ENCODE assay signal across 8 cellular contexts in the genomic region with DNA sequence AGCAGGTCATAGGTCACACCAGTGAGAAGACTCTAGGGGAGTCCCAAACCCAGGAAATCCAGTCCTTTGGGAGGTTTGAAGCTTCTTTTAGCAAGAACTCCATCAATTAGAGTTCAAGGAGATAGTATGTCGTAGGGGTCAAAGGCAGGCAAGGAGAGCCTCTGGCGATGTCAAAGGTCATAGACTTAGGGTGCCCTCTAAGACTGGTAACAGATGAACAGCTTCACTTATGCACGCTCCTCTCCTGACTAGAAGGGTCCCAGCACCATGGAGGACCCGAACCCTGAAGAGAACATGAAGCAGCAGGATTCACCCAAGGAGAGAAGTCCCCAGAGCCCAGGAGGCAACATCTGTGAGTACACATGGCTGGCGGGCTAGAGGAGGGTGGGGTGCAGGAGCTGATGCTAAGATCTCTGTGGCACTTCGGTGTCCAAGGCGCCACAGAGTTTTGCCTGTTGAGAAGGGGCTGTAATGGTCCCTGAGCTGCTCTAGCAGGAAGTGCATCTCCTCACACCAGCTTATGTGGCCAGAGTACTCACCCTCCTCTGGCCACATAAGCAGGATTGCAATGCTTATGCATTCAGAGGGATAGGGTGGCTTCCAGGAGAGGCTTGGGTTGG. TPM values are rescaled to one million over a fixed set of nuclear protein-coding genes. Genes with fewer than 3 reads are reported as not detected.
DNase-seq lines count a peak whose midpoint lies in the region; ATAC-seq, FAIRE-seq and TF ChIP-seq lines count a peak whose summit lies in the region.

No MANE protein-coding gene starts in this region.

- peaks cover 55% of the 10 kb centered on the region for H3K79me2 ChIP-seq in HCT116 (ENCODE audit: insufficient read depth, low read length)

- POLR2A ChIA-PET in HCT116 (lab: Charles Lee) = interaction anchor here (1.3 to 1.8 kb wide), 3 partner anchors 8 to 93 kb away, joined by 3 to 6 read pairs (median 5); partner anchors contain the start of genes PHLDB3, PINLYP and XRCC1

- no peaks in the 10 kb centered on the region for H3K9me2 ChIP-seq in HCT116 (ENCODE audit: insufficient read depth)

- peak overlapping the region; percentile 95 for H3K4me2 ChIP-seq in HCT116 (ENCODE audit: low read length)

- TF ChIP-seq POLR2A in HCT116 (IDR thresholded peaks at IDR 0.05; ENCODE audit: borderline replicate concordance, extremely low read depth, insufficient read depth, insufficient read length) = no peak

- FAIRE-seq in GM19239 (lab: Jason Lieb, UNC) = no peak

- CTCF ChIA-PET in HCT116 (lab: Charles Lee) = interaction anchor here (0.9 to 1.5 kb wide), 2 partner anchors 150 to 212 kb away, joined by 3 to 12 read pairs; no protein-coding TSS in a partner anchor

- TF ChIP-seq RAD21 in HCT116 (IDR thresholded peaks at IDR 0.05; ENCODE audit: low read depth) = no peak

- intact Hi-C loops in HCT116 (cut with micrococcal nuclease) = loop anchor here (1.0 to 2.0 kb wide), 3 partner anchors 22 to 70 kb away; partner anchors contain the start of genes ETHE1, PINLYP, XRCC1 and ZNF428

- peaks cover 11 to 28% of the 10 kb centered on the region in 2 experiments; a peak in 2 of 4 replicates for H3K36me3 ChIP-seq in HCT116 (ENCODE audit: control insufficient read depth in 1 of 2, insufficient read depth in 2 of 2, low read length in 2 of 2)

- no peak for TF ChIP-seq CTCF in HCT116 (IDR thresholded peaks at IDR 0.05 in 2 of 3, conservative IDR thresholded peaks at IDR 0.05 in 1 of 3; ENCODE audit: borderline replicate concordance in 1 of 3, insufficient read depth in 1 of 3, low read depth in 2 of 3, low read length in 2 of 3)
- no peak for TF ChIP-seq CTCF in VCaP (conservative IDR thresholded peaks at IDR 0.05)
- no peak for TF ChIP-seq CTCF in foreskin fibroblast (IDR thresholded peaks at IDR 0.05; ENCODE audit: low read depth, low read length)

- H4K20me1 ChIP-seq in HCT116 (ENCODE audit: insufficient read depth) = no peaks in the 10 kb centered on the region

- RAD21 ChIA-PET in HCT116 (lab: Charles Lee; ENCODE audit: low non-redundant PET in 1 of 2, low total read pairs in 2 of 2, uncharacterized antibody in 2 of 2, unreplicated experiment in 2 of 2) = interaction anchor here in 1 of 2 experiments (1.0 kb wide), 1 partner anchor 72 kb away, joined by 3 read pairs; no protein-coding TSS in a partner anchor

- H3K9me3 ChIP-seq in HCT116 (ENCODE audit: control insufficient read depth in 1 of 2, insufficient read depth in 1 of 2, low read depth in 1 of 2, low read length in 2 of 2) = no peaks in the 10 kb centered on the region

- BruUV-seq in HCT116 (replicated peaks; lab: Mats Ljungman, UMichigan) = no TSS peak

- H3K27ac ChIP-seq in HCT116 (ENCODE audit: low read depth, low read length) (peak overlapping the region; percentile 66), VCaP (peak overlapping the region; percentile 97), skin epidermis (peak overlapping the region; percentile 70 to 100 (median 97))

- no peaks in the 10 kb centered on the region for H3K27me3 ChIP-seq in HCT116 (ENCODE audit: insufficient read depth, low read length)

- peak overlapping the region; percentile 87 for H3K9ac ChIP-seq in HCT116 (ENCODE audit: low read length)

- no peak; the same call in 1 of the 2 replicates for ATAC-seq in HCT116

- H3K4me3 ChIP-seq in HCT116 (replicated peaks in 1 of 2; ENCODE audit: low read depth in 1 of 2, low read length in 2 of 2) = peak overlapping the region; percentile 71 to 92
- H3K4me3 ChIP-seq in foreskin fibroblast (ENCODE audit: low read depth in 1 of 2, low read length in 2 of 2) = peak overlapping the region; percentile 58 to 77
- peak overlapping the region; percentile 51 to 79 (median 64) for H3K4me3 ChIP-seq in skin epidermis

- DNase-seq in HCT116 (ENCODE audit: low read depth, low spot score) (no peak), foreskin fibroblast (peak in 1 of 2 donors; percentile 25), GOT3 (lab: John Stamatoyannopoulos, UW) (no peak), NCI-H2227 (lab: John Stamatoyannopoulos, UW; ENCODE audit: unreplicated experiment) (no peak), GM19239 (ENCODE audit: insufficient read length, low spot score) (no peak), NCI-H1105 treated with DMSO at 0.1 percent for 48 hours (lab: John Stamatoyannopoulos, UW) (no peak)

- no peak overlapping the region for H2AFZ ChIP-seq in HCT116 (ENCODE audit: low read depth, low read length, poor library complexity, severe bottlenecking)

- H3K4me1 ChIP-seq in HCT116 (ENCODE audit: control insufficient read depth in 1 of 2, insufficient read depth in 2 of 2, low read length in 2 of 2) = peaks cover 9 to 25% of the 10 kb centered on the region in 2 experiments; a peak in 3 of 4 replicates

TF ChIP-seq in HCT116, 20 proteins besides CTCF, POLR2A, EP300 and RAD21:
- TF ChIP-seq SP1 (IDR thresholded peaks at IDR 0.05; ENCODE audit: low read depth) (no peak), POLR2AphosphoS5 (IDR thresholded peaks at IDR 0.05; ENCODE audit: low read depth, low read length) (no peak), FOSL1 (IDR thresholded peaks at IDR 0.05; ENCODE audit: low read depth) (no peak), ZBTB33 (IDR thresholded peaks at IDR 0.05; ENCODE audit: extremely low read depth, insufficient replicate concordance, low read length) (no peak), CBX3 (IDR thresholded peaks at IDR 0.05; ENCODE audit: low read depth) (no peak), SRF (IDR thresholded peaks at IDR 0.05; ENCODE audit: low read depth) (no peak)

RNA-seq across cellular contexts. Expression of gene ZNF576, which starts 0.6 kb away (rescaled TPM):
- 11.2 TPM for total RNA-seq in HCT116 (2021; ENCODE audit: unreplicated experiment)
- polyA plus RNA-seq in HCT116 (2012) = 11.4 and 11.9 TPM in 2 replicates

RNA-seq across cellular contexts. Expression of gene IRGQ, which starts 1.0 kb away (rescaled TPM):
- 14.6 TPM for total RNA-seq in HCT116 (2021; ENCODE audit: unreplicated experiment)
- polyA plus RNA-seq in HCT116 (2012) = 3.4 and 3.9 TPM in 2 replicates

RNA-seq across cellular contexts. Expression of gene SRRM5, which starts 14.9 kb away (rescaled TPM):
- total RNA-seq in HCT116 (2021; ENCODE audit: unreplicated experiment) = not detected
- 0.16 and 0.20 TPM in 2 replicates for polyA plus RNA-seq in HCT116 (2012)

RNA-seq across cellular contexts. Expression of gene PINLYP, which starts 21.4 kb away (rescaled TPM):
- 0.17 TPM for total RNA-seq in HCT116 (2021; ENCODE audit: unreplicated experiment)
- polyA plus RNA-seq in HCT116 (2012) = 0.12 and 0.40 TPM in 2 replicates

RNA-seq across cellular contexts. Expression of gene XRCC1, which starts 21.6 kb away (rescaled TPM):
- total RNA-seq in HCT116 (2021; ENCODE audit: unreplicated experiment) = 37.4 TPM
- 28.7 and 35.0 TPM in 2 replicates for polyA plus RNA-seq in HCT116 (2012)
